ENCODE assay signal across 8 cellular contexts in genomic region chr11:127345819-127346459, GRCh38.
A peak's percentile ranks its signal among the peaks of the same experiment; 100 is the strongest.
DNase-seq lines count a peak whose midpoint lies in the region; ATAC-seq, FAIRE-seq and TF ChIP-seq lines count a peak whose summit lies in the region.

No MANE protein-coding gene starts in this region.

- no peaks in the 10 kb centered on the region for H3K36me3 ChIP-seq in BJ (ENCODE audit: control insufficient read depth, insufficient read depth, low read length)
- no peaks in the 10 kb centered on the region for H3K36me3 ChIP-seq in CD4-positive, alpha-beta memory T cell (ENCODE audit: insufficient read depth, low read length)

- FAIRE-seq in islet of Langerhans (lab: Jason Lieb, UNC), result peak; percentile 79

- H3K27me3 Mint-ChIP-seq in CD4-positive, alpha-beta memory T cell, result peaks cover 0 to 2% of the 10 kb centered on the region in 2 donors

- no peaks in the 10 kb centered on the region for H3K4me1 ChIP-seq in CD4-positive, alpha-beta memory T cell (ENCODE audit: insufficient read depth, low read length)

- POLR2A ChIA-PET in BJ (lab: Charles Lee), result no interaction called here
- POLR2A ChIA-PET in CD4-positive, alpha-beta memory T cell (lab: Charles Lee; ENCODE audit: partially characterized antibody), result no interaction called here

- H3K27me3 ChIP-seq in BJ (ENCODE audit: control insufficient read depth, insufficient read depth, low read length), result no peaks in the 10 kb centered on the region
- no peaks in the 10 kb centered on the region for H3K27me3 ChIP-seq in CD4-positive, alpha-beta memory T cell (ENCODE audit: insufficient read depth, low read length)

- TF ChIP-seq CTCF in BJ (IDR thresholded peaks at IDR 0.05; ENCODE audit: insufficient read depth, low read depth, low read length) (peak; percentile 87), astrocyte of the cerebellum (IDR thresholded peaks at IDR 0.05; ENCODE audit: low read depth, low read length, missing control alignments) (peak; percentile 89)

- no peaks in the 10 kb centered on the region for H3K36me3 Mint-ChIP-seq in CD4-positive, alpha-beta memory T cell

- CTCF ChIA-PET in BJ (lab: Yijun Ruan, JAX), result interaction anchor here (0.6 to 2.9 kb wide), 11 partner anchors 13 to 905 kb away, joined by 3 to 13 read pairs (median 5); no protein-coding TSS in a partner anchor
- CTCF ChIA-PET in CD4-positive, alpha-beta memory T cell (lab: Charles Lee; ENCODE audit: partially characterized antibody), result interaction anchor here (1.9 kb wide), 1 partner anchor 905 kb away, joined by 6 read pairs; no protein-coding TSS in a partner anchor

- no peak overlapping the region for H3K27ac ChIP-seq in substantia nigra (ENCODE audit: low read depth, low read length, poor library complexity, severe bottlenecking)
- H3K27ac ChIP-seq in CD4-positive, alpha-beta memory T cell (ENCODE audit: low read depth, low read length), result no peak overlapping the region

- no peak overlapping the region for H3K4me3 Mint-ChIP-seq in CD4-positive, alpha-beta memory T cell

- H3K27ac Mint-ChIP-seq in CD4-positive, alpha-beta memory T cell, result no peak overlapping the region

- ATAC-seq in GM21381 (IDR thresholded peaks at IDR 0.05; ENCODE audit: unreplicated experiment), result no peak

- H3K9me3 ChIP-seq in CD4-positive, alpha-beta memory T cell (ENCODE audit: control insufficient read depth in 1 of 2, low read length in 2 of 2), result no peaks in the 10 kb centered on the region

- H3K9me3 Mint-ChIP-seq in CD4-positive, alpha-beta memory T cell, result peaks cover 0 to 13% (median 5%) of the 10 kb centered on the region in 8 donors

- H3K4me3 ChIP-seq in BJ (ENCODE audit: low read depth, low read length), result no peak overlapping the region
- H3K4me3 ChIP-seq in astrocyte of the cerebellum (ENCODE audit: low read depth, low read length), result no peak overlapping the region
- no peak overlapping the region for H3K4me3 ChIP-seq in CD4-positive, alpha-beta memory T cell (ENCODE audit: low read length in 2 of 2)

- intact Hi-C loops in CD4-positive, alpha-beta memory T cell (cut with micrococcal nuclease), result no loop called here

- in situ Hi-C loops in astrocyte of the cerebellum (cut with HindIII; ENCODE audit: low sequenced_read_pairs), result no loop called here

- DNase-seq in BJ (ENCODE audit: low read depth) (no peak), GM19238 (ENCODE audit: insufficient read length, low spot score) (peak; percentile 10), NCI-H2196 treated with DMSO at 0.1 percent for 48 hours (lab: John Stamatoyannopoulos, UW; ENCODE audit: unreplicated experiment) (peak; percentile 14), astrocyte of the cerebellum (ENCODE audit: low read depth) (peak; percentile 2), substantia nigra (lab: John Stamatoyannopoulos, UW) (peak in 35 of 49 donors; percentile 1 to 48 (median 15))
- no peak for DNase-seq in CD4-positive, alpha-beta memory T cell

- H3K4me1 Mint-ChIP-seq in CD4-positive, alpha-beta memory T cell, result no peaks in the 10 kb centered on the region

Comparison
In these comparisons a context has a peak if more than half of its experiments do, and no peak if none do; other contexts are left out.
1. DNase-seq: peak in GM19238 (single experiment), NCI-H2196 treated with DMSO at 0.1 percent for 48 hours (single experiment), astrocyte of the cerebellum (single experiment) and substantia nigra (35 of 49); none in BJ (single experiment) and CD4-positive, alpha-beta memory T cell (0 of 5).